15 cellular contexts compared by ENCODE assay signal in the genomic region with DNA sequence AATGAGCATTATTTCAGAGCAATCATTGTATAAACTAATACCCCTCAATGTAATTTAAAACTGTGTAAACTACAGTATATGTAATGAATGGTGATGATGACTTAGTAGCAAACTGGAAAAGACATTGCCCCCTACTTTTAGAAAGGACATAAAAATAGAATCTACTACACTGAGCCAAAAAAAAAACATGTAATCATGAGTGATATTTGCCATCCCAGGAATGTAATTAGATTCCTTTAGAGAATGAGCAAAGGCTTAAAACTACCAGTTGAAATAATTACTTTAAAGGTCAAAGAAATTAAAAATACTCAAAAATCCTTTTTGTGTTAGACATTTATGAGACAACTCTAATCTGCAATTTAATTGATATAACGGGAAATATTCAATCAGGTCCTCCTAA.
DNase-seq lines count a peak whose midpoint lies in the region; ATAC-seq lines count a peak whose summit lies in the region.
"Had no signal": no experiment of that assay in that cellular context is flagged by ENCODE, and none has a peak within 500 bp of the region (broad histone marks: within the 10 kb centered on the region; RNA-seq: fewer than 3 reads in every experiment).

No MANE protein-coding gene starts in this region.

- ATAC-seq in HG03442 (IDR thresholded peaks at IDR 0.05; ENCODE audit: unreplicated experiment), result no peak
- ATAC-seq: HepG2 had no signal

- H3K4me1 ChIP-seq in neuron (ENCODE audit: insufficient read depth, low read length), result peaks cover 3% of the 10 kb centered on the region

- H3K4me3 ChIP-seq in SK-N-MC (no peak overlapping the region), neuron (ENCODE audit: low read length) (no peak overlapping the region)

- peak overlapping the region; percentile 11 for H2AFZ ChIP-seq in neuron (ENCODE audit: low read depth, low read length)

- no peak overlapping the region for H3K9ac ChIP-seq in SK-N-MC (ENCODE audit: insufficient read length)

- H3K27me3 ChIP-seq in neuron (ENCODE audit: insufficient read depth, low read length), result no peaks in the 10 kb centered on the region

- H3K9me3 ChIP-seq in SK-N-MC (ENCODE audit: low read depth, low read length) (no peaks in the 10 kb centered on the region; the same call in 1 of the 2 replicates), neuron (ENCODE audit: low read length) (no peaks in the 10 kb centered on the region)

- H3K36me3 ChIP-seq in SK-N-MC (ENCODE audit: insufficient read depth, low read length) (no peaks in the 10 kb centered on the region), neuron (ENCODE audit: insufficient read depth, low read length) (no peaks in the 10 kb centered on the region)

- H3K27ac ChIP-seq in SK-N-MC, result peak overlapping the region; percentile 67

- DNase-seq in EH (ENCODE audit: low read depth), result peak; percentile 46
- DNase-seq in SK-N-MC (ENCODE audit: low read depth, low spot score), result no peak
- peak; percentile 27 for DNase-seq in fibroblast of gingiva (ENCODE audit: low read depth)
- DNase-seq in NCI-H82 (lab: John Stamatoyannopoulos, UW), result no peak
- no peak for DNase-seq in activated T-cell treated with anti-CD3 and anti-CD28 coated beads, Interleukin-2, amount 50 U/mL, for 1 hour
- DNase-seq: COR-L47, H7, Karpas-422, MM.1S, NCI-H1105, NCI-H1694 treated with DMSO at 0.1 percent for 48 hours, NCI-H748 treated with DMSO at 0.1 percent for 48 hours had no signal

Comparison
In these comparisons a context has a peak if more than half of its experiments do, and no peak if none do; other contexts are left out.
1. DNase-seq: peak in EH (single experiment) and fibroblast of gingiva (single experiment); none in SK-N-MC (single experiment), NCI-H82 (single experiment) and activated T-cell treated with anti-CD3 and anti-CD28 coated beads, Interleukin-2, amount 50 U/mL, for 1 hour (single experiment).